In the genomic region with DNA sequence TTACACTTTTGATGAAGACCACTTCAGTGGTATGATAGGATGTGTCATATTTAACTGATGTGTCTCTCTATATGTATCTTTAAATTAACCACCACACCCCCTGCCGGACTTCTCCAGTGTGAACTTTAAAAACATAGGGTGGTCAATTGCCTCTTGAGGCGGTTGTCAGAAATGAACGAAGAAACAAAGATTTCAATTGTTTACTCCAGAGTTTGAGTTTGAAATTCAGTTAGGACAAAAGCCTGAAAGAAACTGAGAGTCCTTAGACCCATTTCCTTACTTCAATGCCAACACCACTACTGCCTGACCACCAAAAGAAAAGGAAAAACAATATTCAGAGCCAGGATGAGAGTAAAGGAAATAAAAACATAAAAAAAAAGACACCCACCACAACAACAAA, we compare ENCODE assay signal across 27 cellular contexts. TPM values are rescaled to one million over a fixed set of nuclear protein-coding genes. Genes with fewer than 3 reads are reported as not detected.
DNase-seq lines count a peak whose midpoint lies in the region; ATAC-seq, FAIRE-seq and TF ChIP-seq lines count a peak whose summit lies in the region.
"Had no signal": no experiment of that assay in that cellular context is flagged by ENCODE, and none has a peak within 500 bp of the region (broad histone marks: within the 10 kb centered on the region; RNA-seq: fewer than 3 reads in every experiment).

No MANE protein-coding gene starts in this region.

- H3K36me3 Mint-ChIP-seq in WTC11 = no peaks in the 10 kb centered on the region
- no peaks in the 10 kb centered on the region for H3K36me3 Mint-ChIP-seq in activated T-helper 2 cell treated with anti-CD3 and anti-CD28 coated beads, Interferon-gamma antibody, Interleukin-2, Interleukin-4, amounts not matched to agents 10 μg/mL and 5 μg/mL and 100 μg/mL, durations not matched to agents 14 hours and 24 hours and 36 hours (ENCODE audit: low read depth)
- H3K36me3 Mint-ChIP-seq: CD4-positive, alpha-beta memory T cell; IgD-negative memory B cell had no signal

- CTCF ChIA-PET in WTC11 (lab: Charles Lee) = no interaction called here

- no peaks in the 10 kb centered on the region for H3K27me3 Mint-ChIP-seq in WTC11 (ENCODE audit: low read depth)
- H3K27me3 Mint-ChIP-seq in activated T-helper 2 cell treated with anti-CD3 and anti-CD28 coated beads, Interferon-gamma antibody, Interleukin-2, Interleukin-4, amounts not matched to agents 10 μg/mL and 5 μg/mL and 100 μg/mL, durations not matched to agents 14 hours and 24 hours and 36 hours (ENCODE audit: low read depth) = no peaks in the 10 kb centered on the region
- H3K27me3 Mint-ChIP-seq: CD4-positive, alpha-beta memory T cell; IgD-negative memory B cell had no signal

- H3K9me3 ChIP-seq in lower lobe of right lung (no peaks in the 10 kb centered on the region), WERI-Rb-1 (ENCODE audit: severe bottlenecking) (no peaks in the 10 kb centered on the region)
- H3K9me3 ChIP-seq: BLaER1, HAP-1, SJCRH30 had no signal

- H3K4me1 ChIP-seq in ACC112 (ENCODE audit: control insufficient read depth, insufficient read depth, low read length, unreplicated experiment) (peaks cover 64% of the 10 kb centered on the region), lower lobe of right lung (no peaks in the 10 kb centered on the region)
- H3K4me1 ChIP-seq: BLaER1 had no signal

- peaks cover 63% of the 10 kb centered on the region for H3K79me2 ChIP-seq in ACC112 (ENCODE audit: control insufficient read depth, insufficient read depth, low read length, unreplicated experiment)

- H3K4me3 Mint-ChIP-seq in WTC11 = no peak overlapping the region
- no peak overlapping the region for H3K4me3 Mint-ChIP-seq in activated T-helper 2 cell treated with anti-CD3 and anti-CD28 coated beads, Interferon-gamma antibody, Interleukin-2, Interleukin-4, amounts not matched to agents 10 μg/mL and 5 μg/mL and 100 μg/mL, durations not matched to agents 14 hours and 24 hours and 36 hours (ENCODE audit: low read depth)
- H3K4me3 Mint-ChIP-seq: CD4-positive, alpha-beta memory T cell; IgD-negative memory B cell had no signal

- TF ChIP-seq CTCF in WTC11 (IDR thresholded peaks at IDR 0.05) (no peak), lower lobe of right lung (IDR thresholded peaks at IDR 0.05) (no peak), WERI-Rb-1 (IDR thresholded peaks at IDR 0.05; ENCODE audit: low read depth, low read length) (no peak)

- no peak overlapping the region for H2AFZ ChIP-seq in ACC112 (ENCODE audit: low read length, unreplicated experiment)
- H2AFZ ChIP-seq: PC-9 had no signal

- ATAC-seq in WTC11 = no peak
- no peak for ATAC-seq in lower lobe of right lung
- ATAC-seq: Right ventricle myocardium inferior had no signal

- POLR2A ChIA-PET in WTC11 (lab: Charles Lee) = no interaction called here

- intact Hi-C loops in activated T-helper 2 cell treated with anti-CD3 and anti-CD28 coated beads, Interferon-gamma antibody, Interleukin-2, Interleukin-4, amounts not matched to agents 10 μg/mL and 5 μg/mL and 100 μg/mL, durations not matched to agents 14 hours and 24 hours and 36 hours (cut with micrococcal nuclease) = no loop called here
- intact Hi-C loops in lower lobe of right lung (cut with DNase I) = no loop called here

- H3K27me3 ChIP-seq in ACC112 (ENCODE audit: insufficient read depth, low read length) = no peaks in the 10 kb centered on the region
- no peaks in the 10 kb centered on the region for H3K27me3 ChIP-seq in lower lobe of right lung (ENCODE audit: low read depth)
- no peaks in the 10 kb centered on the region for H3K27me3 ChIP-seq in WERI-Rb-1 (ENCODE audit: insufficient read depth, low read depth, severe bottlenecking)
- H3K27me3 ChIP-seq: BLaER1, SJCRH30 had no signal

- H3K27ac ChIP-seq in ACC112 (ENCODE audit: low read depth, low read length) (peak overlapping the region; percentile 72), lower lobe of right lung (no peak overlapping the region), WERI-Rb-1 (no peak overlapping the region)
- H3K27ac ChIP-seq: BLaER1, KMS-11, PC-9, SJCRH30 had no signal

- H3K27ac Mint-ChIP-seq in WTC11 = peak overlapping the region; percentile 20
- no peak overlapping the region for H3K27ac Mint-ChIP-seq in activated T-helper 2 cell treated with anti-CD3 and anti-CD28 coated beads, Interferon-gamma antibody, Interleukin-2, Interleukin-4, amounts not matched to agents 10 μg/mL and 5 μg/mL and 100 μg/mL, durations not matched to agents 14 hours and 24 hours and 36 hours
- H3K27ac Mint-ChIP-seq: CD4-positive, alpha-beta memory T cell; IgD-negative memory B cell had no signal

- FAIRE-seq in H54 (lab: Jason Lieb, UNC) = peak; percentile 33
- FAIRE-seq: G401.6 had no signal

- peaks cover 34% of the 10 kb centered on the region for H3K4me1 Mint-ChIP-seq in WTC11
- no peaks in the 10 kb centered on the region for H3K4me1 Mint-ChIP-seq in activated T-helper 2 cell treated with anti-CD3 and anti-CD28 coated beads, Interferon-gamma antibody, Interleukin-2, Interleukin-4, amounts not matched to agents 10 μg/mL and 5 μg/mL and 100 μg/mL, durations not matched to agents 14 hours and 24 hours and 36 hours (ENCODE audit: low read depth)
- H3K4me1 Mint-ChIP-seq: CD4-positive, alpha-beta memory T cell; IgD-negative memory B cell had no signal

- H3K9me3 Mint-ChIP-seq in WTC11 = no peaks in the 10 kb centered on the region
- H3K9me3 Mint-ChIP-seq in activated T-helper 2 cell treated with anti-CD3 and anti-CD28 coated beads, Interferon-gamma antibody, Interleukin-2, Interleukin-4, amounts not matched to agents 10 μg/mL and 5 μg/mL and 100 μg/mL, durations not matched to agents 14 hours and 24 hours and 36 hours = no peaks in the 10 kb centered on the region

- peaks cover 21% of the 10 kb centered on the region for H3K36me3 ChIP-seq in ACC112 (ENCODE audit: insufficient read depth, low read length)
- no peaks in the 10 kb centered on the region for H3K36me3 ChIP-seq in lower lobe of right lung
- H3K36me3 ChIP-seq in WERI-Rb-1 = no peaks in the 10 kb centered on the region
- H3K36me3 ChIP-seq: BLaER1, HAP-1 had no signal

- H3K4me3 ChIP-seq in ACC112 (ENCODE audit: low read depth, low read length) (no peak overlapping the region), lower lobe of right lung (no peak overlapping the region), WERI-Rb-1 (ENCODE audit: low read depth, low read length) (no peak overlapping the region)
- H3K4me3 ChIP-seq: BLaER1, HAP-1, PC-9, SJCRH30 had no signal

- DNase-seq in H54 (ENCODE audit: insufficient read length, low spot score) (no peak), WTC11 (ENCODE audit: low spot score) (no peak), foreskin melanocyte (peak; percentile 60), lower lobe of right lung (no peak), T-helper 9 cell (no peak), WERI-Rb-1 (no peak)
- DNase-seq in activated T-helper 2 cell treated with anti-CD3 and anti-CD28 coated beads, Interferon-gamma antibody, Interleukin-2, Interleukin-4, amounts not matched to agents 10 μg/mL and 5 μg/mL and 100 μg/mL, durations not matched to agents 14 hours and 24 hours and 36 hours (ENCODE audit: low spot score) = no peak
- DNase-seq: CD4-positive, alpha-beta memory T cell; COR-L47; NCI-H1048; NCI-H1417; NCI-H1694; NCI-H2029 treated with DMSO at 0.1 percent for 48 hours; NCI-H446 treated with DMSO at 0.1 percent for 48 hours; NCI-H526; NCI-H82; NK-92 treated with Interleukin-12 subunit alpha and Interleukin-12 subunit beta, amount 100 ng/mL, for 24 hours; SJCRH30 had no signal

- TF ChIP-seq POLR2A in H54 (IDR thresholded peaks at IDR 0.05; ENCODE audit: low read depth, low read length) = no peak

TF ChIP-seq in WTC11, 78 proteins besides CTCF, POLR2A, EP300 and RAD21 (continues in another document):
- TF ChIP-seq ZNF396 (CRISPR knock-in tag; IDR thresholded peaks at IDR 0.05; ENCODE audit: borderline replicate concordance) (no peak), TEAD4 (CRISPR knock-in tag; IDR thresholded peaks at IDR 0.05) (no peak), ESRRA (CRISPR knock-in tag; IDR thresholded peaks at IDR 0.05; ENCODE audit: borderline replicate concordance) (no peak), JAZF1 (CRISPR knock-in tag; IDR thresholded peaks at IDR 0.05) (no peak), ZNF138 (CRISPR knock-in tag; conservative IDR thresholded peaks at IDR 0.05) (no peak), FOXK1 (CRISPR knock-in tag; IDR thresholded peaks at IDR 0.05) (no peak), OVOL2 (CRISPR knock-in tag; IDR thresholded peaks at IDR 0.05; ENCODE audit: borderline replicate concordance) (no peak)
- TF ChIP-seq, protein P1, sequence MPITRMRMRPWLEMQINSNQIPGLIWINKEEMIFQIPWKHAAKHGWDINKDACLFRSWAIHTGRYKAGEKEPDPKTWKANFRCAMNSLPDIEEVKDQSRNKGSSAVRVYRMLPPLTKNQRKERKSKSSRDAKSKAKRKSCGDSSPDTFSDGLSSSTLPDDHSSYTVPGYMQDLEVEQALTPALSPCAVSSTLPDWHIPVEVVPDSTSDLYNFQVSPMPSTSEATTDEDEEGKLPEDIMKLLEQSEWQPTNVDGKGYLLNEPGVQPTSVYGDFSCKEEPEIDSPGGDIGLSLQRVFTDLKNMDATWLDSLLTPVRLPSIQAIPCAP (CRISPR knock-in tag; IDR thresholded peaks at IDR 0.05) = no peak
- TF ChIP-seq, protein P2, sequence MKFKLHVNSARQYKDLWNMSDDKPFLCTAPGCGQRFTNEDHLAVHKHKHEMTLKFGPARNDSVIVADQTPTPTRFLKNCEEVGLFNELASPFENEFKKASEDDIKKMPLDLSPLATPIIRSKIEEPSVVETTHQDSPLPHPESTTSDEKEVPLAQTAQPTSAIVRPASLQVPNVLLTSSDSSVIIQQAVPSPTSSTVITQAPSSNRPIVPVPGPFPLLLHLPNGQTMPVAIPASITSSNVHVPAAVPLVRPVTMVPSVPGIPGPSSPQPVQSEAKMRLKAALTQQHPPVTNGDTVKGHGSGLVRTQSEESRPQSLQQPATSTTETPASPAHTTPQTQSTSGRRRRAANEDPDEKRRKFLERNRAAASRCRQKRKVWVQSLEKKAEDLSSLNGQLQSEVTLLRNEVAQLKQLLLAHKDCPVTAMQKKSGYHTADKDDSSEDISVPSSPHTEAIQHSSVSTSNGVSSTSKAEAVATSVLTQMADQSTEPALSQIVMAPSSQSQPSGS (CRISPR knock-in tag; IDR thresholded peaks at IDR 0.05; ENCODE audit: borderline replicate concordance, low read depth) = no peak

RNA-seq across cellular contexts. Expression of a gene that starts 40.2 kb away (rescaled TPM):
- total RNA-seq in WTC11 (2021) (6.1 to 10.4 TPM (median 6.9 TPM) in 3 replicates), lower lobe of right lung (40.2 TPM)
- total RNA-seq in activated T-helper 2 cell treated with anti-CD3 and anti-CD28 coated beads, Interferon-gamma antibody, Interleukin-2, Interleukin-4, amounts not matched to agents 10 μg/mL and 5 μg/mL and 100 μg/mL, durations not matched to agents 14 hours and 24 hours and 36 hours = not detected in 2 replicates
- total RNA-seq: A172; CD4-positive, alpha-beta memory T cell had no signal
